ENCODE assay signal across 2 cellular contexts in the genomic region with DNA sequence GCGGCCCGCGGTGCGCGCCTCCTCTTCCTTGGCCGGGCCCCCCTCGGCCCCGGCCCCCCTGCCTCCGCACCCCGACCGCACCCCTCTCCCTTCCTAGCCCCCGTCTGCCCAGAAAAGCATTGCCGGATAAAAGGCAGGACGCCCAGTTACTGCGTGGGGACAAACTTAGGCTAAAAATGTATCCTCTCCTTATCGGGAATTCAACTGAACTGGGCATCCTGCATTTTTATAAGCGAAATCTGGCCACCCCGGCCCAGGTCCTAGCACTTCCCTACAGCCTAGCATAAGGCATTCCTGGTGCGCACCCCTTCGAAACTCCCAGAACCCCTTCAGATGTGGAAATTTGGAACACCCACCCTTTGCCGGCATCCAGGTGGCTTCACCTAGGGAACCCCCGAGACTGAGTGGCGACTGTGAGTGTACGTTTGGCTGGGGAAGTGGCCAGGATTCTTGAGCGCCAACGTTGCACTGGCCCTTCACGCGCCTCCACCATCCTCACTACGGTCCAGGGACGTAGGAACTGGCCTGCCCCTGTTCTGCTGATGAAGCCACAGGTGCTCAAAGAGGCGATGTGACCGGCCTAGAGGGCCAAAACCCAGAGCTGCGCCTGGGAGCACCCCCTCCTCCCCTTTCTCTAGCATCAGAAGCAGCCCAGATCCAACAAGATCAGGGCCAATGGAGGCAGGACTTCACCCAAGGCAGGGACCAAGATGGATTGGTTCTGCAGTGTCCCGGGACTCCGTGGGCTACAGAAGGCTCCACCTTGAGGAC.
TF ChIP-seq lines count a peak whose summit lies in the region.

No MANE protein-coding gene starts in this region.

TF ChIP-seq in HepG2, 621 proteins besides CTCF, POLR2A, EP300 and RAD21:
- TF ChIP-seq POLR2AphosphoS5 (IDR thresholded peaks at IDR 0.05; ENCODE audit: low read depth, low read length) (no peak), U2AF2 (IDR thresholded peaks at IDR 0.05; ENCODE audit: low read depth, low read length) (no peak), BORCS8-MEF2B (CRISPR knock-in tag; IDR thresholded peaks at IDR 0.05) (no peak), ZNF430 (CRISPR knock-in tag; IDR thresholded peaks at IDR 0.05) (no peak), GTF2F1 (IDR thresholded peaks at IDR 0.05; ENCODE audit: low read length) (no peak), ZNF619 (CRISPR knock-in tag; IDR thresholded peaks at IDR 0.05) (no peak), ARNT (IDR thresholded peaks at IDR 0.05) (no peak), YEATS2 (CRISPR knock-in tag; IDR thresholded peaks at IDR 0.05; ENCODE audit: borderline replicate concordance) (no peak), TCF12 (IDR thresholded peaks at IDR 0.05) (no peak), TCF12 (CRISPR knock-in tag; IDR thresholded peaks at IDR 0.05) (no peak), RBM22 (optimal IDR thresholded peaks at IDR 0.05; ENCODE audit: low read length) (no peak)
- TF ChIP-seq, protein P1, sequence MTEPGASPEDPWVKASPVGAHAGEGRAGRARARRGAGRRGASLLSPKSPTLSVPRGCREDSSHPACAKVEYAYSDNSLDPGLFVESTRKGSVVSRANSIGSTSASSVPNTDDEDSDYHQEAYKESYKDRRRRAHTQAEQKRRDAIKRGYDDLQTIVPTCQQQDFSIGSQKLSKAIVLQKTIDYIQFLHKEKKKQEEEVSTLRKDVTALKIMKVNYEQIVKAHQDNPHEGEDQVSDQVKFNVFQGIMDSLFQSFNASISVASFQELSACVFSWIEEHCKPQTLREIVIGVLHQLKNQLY (CRISPR knock-in tag; IDR thresholded peaks at IDR 0.05) = no peak

TF ChIP-seq in HEK293T, 16 proteins besides CTCF, POLR2A, EP300 and RAD21:
- TF ChIP-seq ELF4 (IDR thresholded peaks at IDR 0.05) (no peak), SUZ12 (IDR thresholded peaks at IDR 0.05) (no peak), HDGF (IDR thresholded peaks at IDR 0.05; ENCODE audit: borderline replicate concordance) (no peak), LEF1 (IDR thresholded peaks at IDR 0.05; ENCODE audit: borderline replicate concordance) (no peak), CTBP1 (IDR thresholded peaks at IDR 0.05; ENCODE audit: borderline replicate concordance) (no peak), FOXM1 (IDR thresholded peaks at IDR 0.05; ENCODE audit: borderline replicate concordance) (no peak), ZNF384 (IDR thresholded peaks at IDR 0.05) (no peak), TARDBP (IDR thresholded peaks at IDR 0.05) (no peak), FOXA1 (IDR thresholded peaks at IDR 0.05) (no peak), SP1 (IDR thresholded peaks at IDR 0.05) (no peak)
- TF ChIP-seq, protein P2, sequence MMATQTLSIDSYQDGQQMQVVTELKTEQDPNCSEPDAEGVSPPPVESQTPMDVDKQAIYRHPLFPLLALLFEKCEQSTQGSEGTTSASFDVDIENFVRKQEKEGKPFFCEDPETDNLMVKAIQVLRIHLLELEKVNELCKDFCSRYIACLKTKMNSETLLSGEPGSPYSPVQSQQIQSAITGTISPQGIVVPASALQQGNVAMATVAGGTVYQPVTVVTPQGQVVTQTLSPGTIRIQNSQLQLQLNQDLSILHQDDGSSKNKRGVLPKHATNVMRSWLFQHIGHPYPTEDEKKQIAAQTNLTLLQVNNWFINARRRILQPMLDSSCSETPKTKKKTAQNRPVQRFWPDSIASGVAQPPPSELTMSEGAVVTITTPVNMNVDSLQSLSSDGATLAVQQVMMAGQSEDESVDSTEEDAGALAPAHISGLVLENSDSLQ (IDR thresholded peaks at IDR 0.05) = no peak
